In genomic region chr12:93102744-93103143, GRCh38 we compare ENCODE assay signal across 1 cellular context.
TF ChIP-seq lines count a peak whose summit lies in the region.

No MANE protein-coding gene starts in this region.

TF ChIP-seq in HepG2, 621 proteins besides CTCF, POLR2A, EP300 and RAD21 (continued from another document):
- TF ChIP-seq REST (IDR thresholded peaks at IDR 0.05; ENCODE audit: borderline replicate concordance in 1 of 2, low read depth in 1 of 2, low read length in 2 of 2) = no peak
- TF ChIP-seq ZNF225 (CRISPR knock-in tag; IDR thresholded peaks at IDR 0.05) = no peak
